Comparison of ENCODE assay signal across 23 cellular contexts in genomic region chr6:165998072-165998471, GRCh38.
"Had no signal": no experiment of that assay in that cellular context is flagged by ENCODE, and none has a peak within 500 bp of the region (broad histone marks: within the 10 kb centered on the region; RNA-seq: fewer than 3 reads in every experiment).

No MANE protein-coding gene starts in this region.

- H3K27ac Mint-ChIP-seq: mesothelial cell of epicardium had no signal

- H3K4me3 Mint-ChIP-seq: mesothelial cell of epicardium; naive B cell; naive thymus-derived CD8-positive, alpha-beta T cell had no signal

- H3K4me3 ChIP-seq: coronary artery, dorsolateral prefrontal cortex, esophagus muscularis mucosa, gastroesophageal sphincter, heart right ventricle, left lung, lower lobe of right lung, mucosa of descending colon had no signal

- ATAC-seq: foreskin keratinocyte; gastroesophageal sphincter; heart right ventricle; left cardiac atrium; left lung; left ventricle myocardium superior; lower lobe of right lung; mucosa of descending colon; naive thymus-derived CD8-positive, alpha-beta T cell had no signal

- H3K9me3 ChIP-seq: esophagus muscularis mucosa, gastroesophageal sphincter, heart right ventricle, left lung, lower lobe of right lung, mucosa of descending colon had no signal

- FAIRE-seq: endothelial cell of umbilical vein, frontal cortex, islet of Langerhans, keratinocyte had no signal

- H3K4me1 Mint-ChIP-seq: naive B cell; naive thymus-derived CD8-positive, alpha-beta T cell had no signal

- H3K27ac ChIP-seq: coronary artery, dorsolateral prefrontal cortex, esophagus muscularis mucosa, foreskin keratinocyte, gastroesophageal sphincter, heart right ventricle, left lung, lower lobe of right lung had no signal

- DNase-seq: dermis blood vessel endothelial cell; dorsolateral prefrontal cortex; effector CD4-positive, alpha-beta T cell; effector memory CD4-positive, alpha-beta T cell; foreskin keratinocyte; heart right ventricle; hippocampal formation; left cardiac atrium; left lung; left ventricle myocardium superior; lower lobe of right lung; mesenchymal stem cell; mucosa of descending colon; naive B cell; naive thymus-derived CD8-positive, alpha-beta T cell had no signal

- H3K36me3 Mint-ChIP-seq: mesothelial cell of epicardium; naive thymus-derived CD8-positive, alpha-beta T cell had no signal

- H3K4me1 ChIP-seq: esophagus muscularis mucosa, foreskin keratinocyte, gastroesophageal sphincter, heart right ventricle, left lung, lower lobe of right lung had no signal

- H3K27me3 ChIP-seq: esophagus muscularis mucosa, foreskin keratinocyte, gastroesophageal sphincter had no signal

- H3K9me3 Mint-ChIP-seq: mesothelial cell of epicardium; naive thymus-derived CD8-positive, alpha-beta T cell had no signal
